In the genomic region with DNA sequence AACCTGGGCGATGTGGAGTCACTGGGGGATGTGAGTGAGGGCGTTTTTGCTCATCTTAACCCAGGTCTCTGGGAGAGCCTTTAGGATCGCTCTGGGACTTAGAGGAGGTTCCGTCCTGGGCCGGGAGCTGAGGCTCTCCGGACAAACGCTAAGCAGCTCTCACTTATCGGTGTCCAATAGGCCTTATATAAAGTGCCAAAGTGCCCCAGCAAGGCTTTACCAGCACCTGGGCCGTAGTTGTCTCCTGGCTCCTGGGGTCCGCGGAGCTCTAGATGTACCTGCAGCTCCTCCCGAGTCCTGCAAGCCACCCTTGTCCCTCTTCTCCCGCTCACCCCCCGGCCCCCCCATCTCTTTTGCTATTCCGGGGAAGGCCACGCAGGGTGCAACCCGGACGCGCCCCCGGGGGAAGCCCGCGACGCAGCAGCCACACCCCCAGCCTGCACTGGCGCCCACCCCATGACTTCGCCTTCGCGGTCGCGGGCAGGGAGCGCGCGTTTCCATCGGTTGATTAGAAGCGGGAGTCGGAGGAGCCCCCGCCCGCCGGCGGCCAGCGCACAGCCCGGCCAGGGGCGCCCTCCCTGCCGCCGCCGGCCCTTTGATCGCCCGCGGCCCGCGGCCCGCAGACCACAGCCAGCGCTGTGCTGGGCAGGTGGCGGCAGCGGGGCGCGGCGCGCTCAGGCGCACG, we compare ENCODE assay signal across 2 cellular contexts.
TF ChIP-seq lines count a peak whose summit lies in the region.

No MANE protein-coding gene starts in this region.

TF ChIP-seq in GM23338, 12 proteins besides CTCF, POLR2A, EP300 and RAD21 (continues in another document):
- TF ChIP-seq CREB1 (CRISPR knock-in tag; IDR thresholded peaks at IDR 0.05; ENCODE audit: low read depth) (no peak), REST (IDR thresholded peaks at IDR 0.05; ENCODE audit: unreplicated experiment) (no peak), JUNB (IDR thresholded peaks at IDR 0.05; ENCODE audit: unreplicated experiment) (no peak), EZH2 (IDR thresholded peaks at IDR 0.05; ENCODE audit: low read depth, unreplicated experiment) (no peak), ETS1 (IDR thresholded peaks at IDR 0.05) (no peak), STAT1 (IDR thresholded peaks at IDR 0.05; ENCODE audit: unreplicated experiment) (no peak), NANOG (IDR thresholded peaks at IDR 0.05; ENCODE audit: borderline replicate concordance) (no peak), POLR2AphosphoS5 (IDR thresholded peaks at IDR 0.05; ENCODE audit: low read depth) (no peak)

TF ChIP-seq in neural cell, 6 proteins besides CTCF, POLR2A, EP300 and RAD21:
- TF ChIP-seq SMC3 (conservative IDR thresholded peaks at IDR 0.05; ENCODE audit: poor library complexity), result no peak
- TF ChIP-seq REST (IDR thresholded peaks at IDR 0.05; ENCODE audit: borderline replicate concordance), result no peak
- TF ChIP-seq EZH2 (IDR thresholded peaks at IDR 0.05; ENCODE audit: borderline replicate concordance, insufficient read depth, low read length, poor library complexity, severe bottlenecking), result no peak
- TF ChIP-seq TAF1 (IDR thresholded peaks at IDR 0.05; ENCODE audit: low read depth), result no peak
- TF ChIP-seq POLR2AphosphoS5 (IDR thresholded peaks at IDR 0.05), result no peak
- TF ChIP-seq MXI1 (conservative IDR thresholded peaks at IDR 0.05; ENCODE audit: poor library complexity, severe bottlenecking), result no peak
